8 cellular contexts compared by ENCODE assay signal in the genomic region with DNA sequence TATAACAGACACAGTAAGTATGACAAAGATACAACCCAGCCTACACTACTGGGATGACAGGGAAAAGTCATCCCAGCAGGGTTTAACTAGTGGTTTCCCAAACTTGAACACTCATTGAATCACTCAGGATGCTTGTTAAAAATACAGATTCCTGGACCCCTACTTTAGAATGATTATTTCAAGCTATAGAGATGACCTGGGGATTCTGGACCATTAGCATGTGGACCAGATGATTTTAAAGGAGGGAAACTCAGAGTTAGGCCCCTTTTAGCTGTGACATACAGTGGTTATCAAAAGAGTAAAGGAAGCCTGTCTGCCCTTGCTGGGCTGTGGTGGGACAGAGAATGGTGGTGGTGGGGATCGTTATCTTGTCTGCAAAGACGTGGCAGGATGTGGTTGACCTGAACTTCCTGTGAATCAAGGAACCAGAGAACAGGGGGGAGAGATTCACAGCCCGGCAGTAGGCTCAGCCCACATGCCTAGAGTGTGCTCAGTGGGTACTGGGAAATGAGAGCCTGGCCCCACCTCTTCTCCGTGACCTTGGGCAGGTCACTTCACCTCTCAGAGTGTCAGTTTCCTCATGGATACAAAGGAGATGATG.
DNase-seq lines count a peak whose midpoint lies in the region; ATAC-seq and TF ChIP-seq lines count a peak whose summit lies in the region.

No MANE protein-coding gene starts in this region.

- no peaks in the 10 kb centered on the region for H4K20me1 ChIP-seq in DOHH2 (ENCODE audit: control insufficient read depth, insufficient read depth, low read depth, low read length)

- DNase-seq in HT1080 (ENCODE audit: low read depth) (peak; percentile 91), NCI-H2029 treated with DMSO at 0.1 percent for 48 hours (lab: John Stamatoyannopoulos, UW) (no peak), superior temporal gyrus (ENCODE audit: extremely low spot score) (no peak)
- peak; percentile 44 to 74 (median 62) for DNase-seq in activated CD4-positive, CD25-positive, alpha-beta regulatory T cell (lab: John Stamatoyannopoulos, UW)
- DNase-seq in central memory CD8-positive, alpha-beta T cell (ENCODE audit: low spot score in 2 of 2): peak; percentile 69 to 88
- DNase-seq in stimulated activated CD4-positive, alpha-beta T cell treated with anti-CD3 and anti-CD28 coated beads, Interleukin-12 subunit alpha, Interleukin-12 subunit beta, amount 100 ng/mL, for 48 hours (ENCODE audit: low read depth in 2 of 3, low spot score in 1 of 3): peak; percentile 77 to 84 (median 80)

- H3K36me3 ChIP-seq in DOHH2 (ENCODE audit: control insufficient read depth, low read length): no peaks in the 10 kb centered on the region

- peaks cover 3% of the 10 kb centered on the region for H3F3A ChIP-seq in DOHH2 (ENCODE audit: control insufficient read depth, insufficient read depth)

- peaks cover 85% of the 10 kb centered on the region for H3K4me1 Mint-ChIP-seq in central memory CD8-positive, alpha-beta T cell

- ATAC-seq in central memory CD8-positive, alpha-beta T cell (replicated peaks; ENCODE audit: extremely low read depth, poor library complexity, severe bottlenecking): peak; percentile 76
- ATAC-seq in GM21360 (IDR thresholded peaks at IDR 0.05; ENCODE audit: unreplicated experiment): no peak

- peak overlapping the region; percentile 61 for H3K4me2 ChIP-seq in DOHH2 (ENCODE audit: low read length)

- H3K79me2 ChIP-seq in DOHH2 (ENCODE audit: control insufficient read depth, low read length): no peaks in the 10 kb centered on the region

- H3K9me2 ChIP-seq in DOHH2 (replicated peaks; ENCODE audit: control insufficient read depth, low read length): no peaks in the 10 kb centered on the region

- H3K27ac Mint-ChIP-seq in central memory CD8-positive, alpha-beta T cell (ENCODE audit: low read depth): peak overlapping the region; percentile 72

- no peaks in the 10 kb centered on the region for H3K9me3 Mint-ChIP-seq in central memory CD8-positive, alpha-beta T cell

- peak overlapping the region; percentile 59 for H3K4me3 Mint-ChIP-seq in central memory CD8-positive, alpha-beta T cell

- H3K27me3 ChIP-seq in DOHH2 (ENCODE audit: control insufficient read depth, low read length): peaks cover 25% of the 10 kb centered on the region

- H3K9me3 ChIP-seq in DOHH2 (ENCODE audit: control insufficient read depth, insufficient read depth, low read length): peaks cover 2% of the 10 kb centered on the region

- no peaks in the 10 kb centered on the region for H3K27me3 Mint-ChIP-seq in central memory CD8-positive, alpha-beta T cell

- TF ChIP-seq CTCF in DOHH2 (IDR thresholded peaks at IDR 0.05; ENCODE audit: low read depth, low read length, poor library complexity, severe bottlenecking): no peak

- peak overlapping the region; percentile 19; the same call in 1 of the 2 replicates for H3K27ac ChIP-seq in DOHH2 (ENCODE audit: low read depth, low read length)

- peaks cover 71% of the 10 kb centered on the region for H3K4me1 ChIP-seq in DOHH2 (ENCODE audit: control insufficient read depth, low read length)

- H3K36me3 Mint-ChIP-seq in central memory CD8-positive, alpha-beta T cell (ENCODE audit: insufficient read depth): peaks cover 8% of the 10 kb centered on the region

- H3K4me3 ChIP-seq in DOHH2 (ENCODE audit: low read length): peak overlapping the region; percentile 38

Comparison
In these comparisons a context has a peak if more than half of its experiments do, and no peak if none do; other contexts are left out.
1. DNase-seq: peak in HT1080 (single experiment), activated CD4-positive, CD25-positive, alpha-beta regulatory T cell (4 of 4), central memory CD8-positive, alpha-beta T cell (2 of 2) and stimulated activated CD4-positive, alpha-beta T cell treated with anti-CD3 and anti-CD28 coated beads, Interleukin-12 subunit alpha, Interleukin-12 subunit beta, amount 100 ng/mL, for 48 hours (3 of 3); none in NCI-H2029 treated with DMSO at 0.1 percent for 48 hours (single experiment) and superior temporal gyrus (single experiment).